Comparison of ENCODE assay signal across 16 cellular contexts in genomic region chr10:51654918-51655317, GRCh38. TPM values are rescaled to one million over a fixed set of nuclear protein-coding genes. Genes with fewer than 3 reads are reported as not detected.
DNase-seq lines count a peak whose midpoint lies in the region; FAIRE-seq and TF ChIP-seq lines count a peak whose summit lies in the region.
"Had no signal": no experiment of that assay in that cellular context is flagged by ENCODE, and none has a peak within 500 bp of the region (broad histone marks: within the 10 kb centered on the region; RNA-seq: fewer than 3 reads in every experiment).

No MANE protein-coding gene starts in this region.

- TF ChIP-seq CTCF in astrocyte of the spinal cord (IDR thresholded peaks at IDR 0.05; ENCODE audit: low read depth, low read length) = no peak
- no peak for TF ChIP-seq CTCF in neural progenitor cell (IDR thresholded peaks at IDR 0.05)
- TF ChIP-seq CTCF in kidney (IDR thresholded peaks at IDR 0.05; ENCODE audit: borderline replicate concordance, extremely low read depth, insufficient read depth) = no peak

- H3F3A ChIP-seq in neural progenitor cell (ENCODE audit: low read depth) = no peaks in the 10 kb centered on the region

- DNase-seq in Ammon's horn (ENCODE audit: low spot score) (peak; percentile 29), NCI-H446 (lab: John Stamatoyannopoulos, UW) (peak; percentile 44 to 74), astrocyte of the spinal cord (ENCODE audit: low read depth, low spot score) (peak; percentile 14), neural progenitor cell (ENCODE audit: low spot score) (no peak), hepatic stellate cell (ENCODE audit: low spot score) (no peak), HT-29 (ENCODE audit: low spot score) (no peak), kidney (no peak)
- DNase-seq: CD4-positive, CD25-positive, alpha-beta regulatory T cell; MG63; NCI-H1092; NCI-H146; NCI-H2081; NCI-H510A treated with DMSO at 0.1 percent for 48 hours had no signal

- H3K4me1 ChIP-seq in neural progenitor cell (peaks cover 22% of the 10 kb centered on the region), kidney (ENCODE audit: control insufficient read depth in 1 of 2, insufficient read depth in 1 of 2, low read depth in 1 of 2, low read length in 2 of 2) (no peaks in the 10 kb centered on the region)
- H3K4me1 ChIP-seq: A549 had no signal

- no peaks in the 10 kb centered on the region for H3K27me3 ChIP-seq in neural progenitor cell
- H3K27me3 ChIP-seq: MG63 had no signal

- in situ Hi-C loops in astrocyte of the spinal cord (cut with HindIII; ENCODE audit: low sequenced_read_pairs) = no loop called here

- no peaks in the 10 kb centered on the region for H3K36me3 Mint-ChIP-seq in neural progenitor cell
- H3K36me3 Mint-ChIP-seq: CD4-positive, CD25-positive, alpha-beta regulatory T cell had no signal

- H3K27ac Mint-ChIP-seq in neural progenitor cell = no peak overlapping the region
- H3K27ac Mint-ChIP-seq: B cell; CD4-positive, CD25-positive, alpha-beta regulatory T cell had no signal

- no peaks in the 10 kb centered on the region for H3K79me2 ChIP-seq in neural progenitor cell (ENCODE audit: low read depth)

- FAIRE-seq in kidney (lab: Jason Lieb, UNC) = no peak
- FAIRE-seq: A549 had no signal

- no peak overlapping the region for H3K27ac ChIP-seq in neural progenitor cell
- no peak overlapping the region for H3K27ac ChIP-seq in kidney (ENCODE audit: low read depth in 2 of 2, low read length in 2 of 2)
- H3K27ac ChIP-seq: A549, SK-N-MC had no signal

- intact Hi-C loops in kidney (cut with DNase I) = no loop called here

- H3K36me3 ChIP-seq in neural progenitor cell = no peaks in the 10 kb centered on the region
- no peaks in the 10 kb centered on the region for H3K36me3 ChIP-seq in kidney (ENCODE audit: control insufficient read depth in 1 of 2, insufficient read depth in 2 of 2, low read length in 2 of 2)
- H3K36me3 ChIP-seq: MG63 had no signal

- H3K4me3 ChIP-seq in astrocyte of the spinal cord (ENCODE audit: low read depth, low read length) = no peak overlapping the region
- H3K4me3 ChIP-seq in neural progenitor cell = no peak overlapping the region
- H3K4me3 ChIP-seq in kidney (ENCODE audit: low read length in 2 of 2) = no peak overlapping the region
- H3K4me3 ChIP-seq: A549, MG63, SK-N-MC had no signal

- H3K9me3 Mint-ChIP-seq in neural progenitor cell = no peaks in the 10 kb centered on the region

- H3K27me3 Mint-ChIP-seq in neural progenitor cell (ENCODE audit: insufficient read depth, low read depth) = no peaks in the 10 kb centered on the region

- no peak overlapping the region for H3K9ac ChIP-seq in neural progenitor cell
- no peak overlapping the region for H3K9ac ChIP-seq in kidney (ENCODE audit: low read length in 2 of 2)

- no peak overlapping the region for H2AFZ ChIP-seq in neural progenitor cell (replicated peaks)

- no peaks in the 10 kb centered on the region for H3K4me1 Mint-ChIP-seq in neural progenitor cell
- H3K4me1 Mint-ChIP-seq: B cell; CD4-positive, CD25-positive, alpha-beta regulatory T cell had no signal

- H3K4me3 Mint-ChIP-seq in neural progenitor cell = no peak overlapping the region
- H3K4me3 Mint-ChIP-seq: B cell; CD4-positive, CD25-positive, alpha-beta regulatory T cell had no signal

- peak overlapping the region; percentile 7 for H3K4me2 ChIP-seq in neural progenitor cell
- H3K4me2 ChIP-seq: A549 had no signal

- H4K20me1 ChIP-seq in neural progenitor cell (ENCODE audit: low read depth) = no peaks in the 10 kb centered on the region

- H3K9me3 ChIP-seq in neural progenitor cell (ENCODE audit: low read depth) (no peaks in the 10 kb centered on the region), kidney (ENCODE audit: control insufficient read depth in 1 of 2, low read length in 2 of 2) (no peaks in the 10 kb centered on the region)
- H3K9me3 ChIP-seq: A549, MG63 had no signal

RNA-seq across cellular contexts. Expression of gene CSTF2T, which starts 44.5 kb away (rescaled TPM):
- total RNA-seq in neural progenitor cell (ENCODE audit: low replicate concordance) (53.7 and 56.5 TPM in 2 replicates), kidney (24.9 TPM)
- 12.8 and 16.0 TPM in 2 replicates for total RNA-seq in HT-29 (2014; rRNA removed; shearing (Covaris generic))
- polyA plus RNA-seq in kidney (ENCODE audit: insufficient read depth, low read depth, low replicate concordance) = 11.2 TPM

Comparison
In these comparisons a context has a peak if more than half of its experiments do, and no peak if none do; other contexts are left out.
1. DNase-seq: peak in Ammon's horn (single experiment), NCI-H446 (2 of 2) and astrocyte of the spinal cord (single experiment); none in neural progenitor cell (single experiment), hepatic stellate cell (single experiment), HT-29 (single experiment) and kidney (single experiment).